Comparison of ENCODE assay signal across 9 cellular contexts in the genomic region with DNA sequence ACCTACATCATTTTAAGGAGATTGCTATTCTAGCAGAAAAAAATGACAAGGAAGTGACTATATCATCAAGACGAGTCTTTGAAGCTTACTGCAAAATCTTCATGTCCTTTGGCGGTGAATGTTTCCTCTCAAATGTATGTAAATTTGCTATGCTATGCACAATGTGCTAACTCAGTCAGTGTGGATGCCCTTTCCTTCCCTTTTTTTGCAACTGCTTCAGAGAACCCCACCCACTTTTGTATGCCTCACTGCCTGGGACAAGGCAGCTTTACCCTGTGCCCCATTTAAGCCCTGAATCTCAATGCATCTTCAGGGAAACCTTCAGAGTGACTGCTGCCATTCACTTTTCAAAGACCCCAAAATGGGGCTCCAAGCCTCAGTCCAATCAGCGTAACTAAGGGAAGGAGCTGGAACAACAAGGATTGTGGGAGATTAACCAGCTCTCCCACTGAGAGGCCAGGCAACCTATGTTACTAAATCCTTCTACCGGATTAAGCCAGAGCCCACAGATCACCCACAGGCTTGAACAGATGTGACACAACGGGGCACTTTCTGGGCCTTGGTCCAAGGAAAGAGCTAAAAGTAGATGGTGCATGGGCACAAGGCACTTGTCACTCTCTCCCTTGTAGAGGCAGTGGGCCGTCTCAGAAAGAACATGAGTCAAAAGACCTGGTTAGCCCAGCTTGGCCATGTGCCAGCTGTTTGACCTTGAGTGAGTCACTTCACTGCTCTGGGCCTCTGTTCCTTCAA.
DNase-seq lines count a peak whose midpoint lies in the region; ATAC-seq and TF ChIP-seq lines count a peak whose summit lies in the region.
"Had no signal": no experiment of that assay in that cellular context is flagged by ENCODE, and none has a peak within 500 bp of the region (broad histone marks: within the 10 kb centered on the region; RNA-seq: fewer than 3 reads in every experiment).

No MANE protein-coding gene starts in this region.

- no peaks in the 10 kb centered on the region for H3K9me3 Mint-ChIP-seq in activated CD4-positive, alpha-beta T cell treated with anti-CD3 and anti-CD28 coated beads, Interleukin-2, amount 10 ng/mL, durations not matched to agents 7 days and 5 days

- H3K27me3 Mint-ChIP-seq in activated CD4-positive, alpha-beta T cell treated with anti-CD3 and anti-CD28 coated beads, Interleukin-2, amount 10 ng/mL, durations not matched to agents 7 days and 5 days: no peaks in the 10 kb centered on the region

- no peak for TF ChIP-seq POLR2A in Peyer's patch (IDR thresholded peaks at IDR 0.05)
- TF ChIP-seq POLR2A in gastrocnemius medialis (IDR thresholded peaks at IDR 0.05): no peak

- H3K27ac Mint-ChIP-seq in activated CD4-positive, alpha-beta T cell treated with anti-CD3 and anti-CD28 coated beads, Interleukin-2, amount 10 ng/mL, durations not matched to agents 7 days and 5 days: no peak overlapping the region

- no peaks in the 10 kb centered on the region for H3K36me3 Mint-ChIP-seq in activated CD4-positive, alpha-beta T cell treated with anti-CD3 and anti-CD28 coated beads, Interleukin-2, amount 10 ng/mL, durations not matched to agents 7 days and 5 days (ENCODE audit: low read depth)

- no peak overlapping the region for H3K27ac ChIP-seq in HEK293 (ENCODE audit: extremely low read depth, low read depth, low read length)
- peak overlapping the region in 1 of 4 donors; percentile 61 for H3K27ac ChIP-seq in Peyer's patch
- peak overlapping the region; percentile 34 to 50 (median 49) for H3K27ac ChIP-seq in gastrocnemius medialis

- no peaks in the 10 kb centered on the region for H3K9me3 ChIP-seq in HEK293 (ENCODE audit: control insufficient read depth, insufficient read depth, low read depth, low read length)
- no peaks in the 10 kb centered on the region for H3K9me3 ChIP-seq in Peyer's patch
- H3K9me3 ChIP-seq in gastrocnemius medialis: no peaks in the 10 kb centered on the region

- no peak overlapping the region for H3K4me3 ChIP-seq in HEK293 (ENCODE audit: low read depth, low read length)
- H3K4me3 ChIP-seq in Peyer's patch: no peak overlapping the region
- no peak overlapping the region for H3K4me3 ChIP-seq in fibroblast of villous mesenchyme (ENCODE audit: low read depth, low read length)
- H3K4me3 ChIP-seq in gastrocnemius medialis: no peak overlapping the region

- CTCF ChIA-PET in HEK293 (lab: Yijun Ruan, JAX): no interaction called here
- CTCF ChIA-PET in activated CD4-positive, alpha-beta T cell treated with anti-CD3 and anti-CD28 coated beads, Interleukin-2, amount 10 ng/mL, durations not matched to agents 7 days and 5 days (lab: Charles Lee): no interaction called here

- intact Hi-C loops in gastrocnemius medialis (cut with DNase I; ENCODE audit: low total_unique reads): loop anchor here (5.0 kb wide), 1 partner anchor 147 kb away; no protein-coding TSS in a partner anchor

- no peaks in the 10 kb centered on the region for H3K36me3 ChIP-seq in HEK293 (ENCODE audit: control insufficient read depth in 2 of 2, insufficient read depth in 1 of 2, low read length in 2 of 2)
- H3K36me3 ChIP-seq in Peyer's patch: no peaks in the 10 kb centered on the region
- no peaks in the 10 kb centered on the region for H3K36me3 ChIP-seq in gastrocnemius medialis

- POLR2A ChIA-PET in HEK293 (lab: Yijun Ruan, JAX): interaction anchor here (0.9 kb wide), 1 partner anchor 10 kb away, joined by 3 read pairs; no protein-coding TSS in a partner anchor
- POLR2A ChIA-PET in activated CD4-positive, alpha-beta T cell treated with anti-CD3 and anti-CD28 coated beads, Interleukin-2, amount 10 ng/mL, durations not matched to agents 7 days and 5 days (lab: Charles Lee): no interaction called here

- H3K4me3 Mint-ChIP-seq in activated CD4-positive, alpha-beta T cell treated with anti-CD3 and anti-CD28 coated beads, Interleukin-2, amount 10 ng/mL, durations not matched to agents 7 days and 5 days: no peak overlapping the region

- H3K4me1 Mint-ChIP-seq in activated CD4-positive, alpha-beta T cell treated with anti-CD3 and anti-CD28 coated beads, Interleukin-2, amount 10 ng/mL, durations not matched to agents 7 days and 5 days: no peaks in the 10 kb centered on the region

- H3K27me3 ChIP-seq in Peyer's patch (no peaks in the 10 kb centered on the region), gastrocnemius medialis (no peaks in the 10 kb centered on the region)

- in situ Hi-C loops in gastrocnemius medialis (cut with MboI; ENCODE audit: low sequenced_read_pairs in 4 of 4): no loop called here

- TF ChIP-seq CTCF in HEK293 (tag by site-specific recombination; IDR thresholded peaks at IDR 0.05) (no peak), Peyer's patch (IDR thresholded peaks at IDR 0.05) (no peak), fibroblast of villous mesenchyme (IDR thresholded peaks at IDR 0.05; ENCODE audit: insufficient read depth, low read depth, low read length) (no peak), gastrocnemius medialis (IDR thresholded peaks at IDR 0.05 in 4 of 5, conservative IDR thresholded peaks at IDR 0.05 in 1 of 5) (no peak)

- peak; percentile 91 to 98 for ATAC-seq in gastrocnemius medialis
- no peak for ATAC-seq in GM21423 (IDR thresholded peaks at IDR 0.05; ENCODE audit: unreplicated experiment)

- DNase-seq in Peyer's patch (peak in 2 of 3 donors; percentile 63 to 70), fibroblast of villous mesenchyme (ENCODE audit: low read depth) (peak; percentile 23), gastrocnemius medialis (peak; percentile 74 to 92), SIG-M5 treated with dmso at 0.1 percent for 504 hours (lab: John Stamatoyannopoulos, UW; ENCODE audit: unreplicated experiment) (no peak), NCI-H526 (lab: John Stamatoyannopoulos, UW) (no peak)
- no peak for DNase-seq in activated CD4-positive, alpha-beta T cell treated with anti-CD3 and anti-CD28 coated beads, Interleukin-2, amount 10 ng/mL, durations not matched to agents 7 days and 5 days
- DNase-seq: stimulated activated CD4-positive, alpha-beta T cell treated with anti-CD3 and anti-CD28 coated beads, Interleukin-12 subunit alpha, Interleukin-12 subunit beta, amount 100 ng/mL, for 4 hours had no signal

- no peaks in the 10 kb centered on the region; the same call in 1 of the 2 replicates for H3K4me1 ChIP-seq in HEK293 (ENCODE audit: control insufficient read depth, insufficient read depth, low read length)
- H3K4me1 ChIP-seq in Peyer's patch: peaks cover 0 to 5% (median 2%) of the 10 kb centered on the region in 4 donors
- H3K4me1 ChIP-seq in gastrocnemius medialis: peaks cover 5 to 9% of the 10 kb centered on the region in 2 donors

TF ChIP-seq in HEK293, 187 proteins besides CTCF, POLR2A, EP300 and RAD21 (continues in another document):
- TF ChIP-seq, protein P1, sequence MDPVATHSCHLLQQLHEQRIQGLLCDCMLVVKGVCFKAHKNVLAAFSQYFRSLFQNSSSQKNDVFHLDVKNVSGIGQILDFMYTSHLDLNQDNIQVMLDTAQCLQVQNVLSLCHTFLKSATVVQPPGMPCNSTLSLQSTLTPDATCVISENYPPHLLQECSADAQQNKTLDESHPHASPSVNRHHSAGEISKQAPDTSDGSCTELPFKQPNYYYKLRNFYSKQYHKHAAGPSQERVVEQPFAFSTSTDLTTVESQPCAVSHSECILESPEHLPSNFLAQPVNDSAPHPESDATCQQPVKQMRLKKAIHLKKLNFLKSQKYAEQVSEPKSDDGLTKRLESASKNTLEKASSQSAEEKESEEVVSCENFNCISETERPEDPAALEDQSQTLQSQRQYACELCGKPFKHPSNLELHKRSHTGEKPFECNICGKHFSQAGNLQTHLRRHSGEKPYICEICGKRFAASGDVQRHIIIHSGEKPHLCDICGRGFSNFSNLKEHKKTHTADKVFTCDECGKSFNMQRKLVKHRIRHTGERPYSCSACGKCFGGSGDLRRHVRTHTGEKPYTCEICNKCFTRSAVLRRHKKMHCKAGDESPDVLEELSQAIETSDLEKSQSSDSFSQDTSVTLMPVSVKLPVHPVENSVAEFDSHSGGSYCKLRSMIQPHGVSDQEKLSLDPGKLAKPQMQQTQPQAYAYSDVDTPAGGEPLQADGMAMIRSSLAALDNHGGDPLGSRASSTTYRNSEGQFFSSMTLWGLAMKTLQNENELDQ (tag by site-specific recombination; IDR thresholded peaks at IDR 0.05; ENCODE audit: low read depth): no peak
- TF ChIP-seq ZBTB1 (tag by site-specific recombination; IDR thresholded peaks at IDR 0.05) (no peak), ZNF837 (tag by site-specific recombination; IDR thresholded peaks at IDR 0.05) (no peak)
- TF ChIP-seq, protein P2, sequence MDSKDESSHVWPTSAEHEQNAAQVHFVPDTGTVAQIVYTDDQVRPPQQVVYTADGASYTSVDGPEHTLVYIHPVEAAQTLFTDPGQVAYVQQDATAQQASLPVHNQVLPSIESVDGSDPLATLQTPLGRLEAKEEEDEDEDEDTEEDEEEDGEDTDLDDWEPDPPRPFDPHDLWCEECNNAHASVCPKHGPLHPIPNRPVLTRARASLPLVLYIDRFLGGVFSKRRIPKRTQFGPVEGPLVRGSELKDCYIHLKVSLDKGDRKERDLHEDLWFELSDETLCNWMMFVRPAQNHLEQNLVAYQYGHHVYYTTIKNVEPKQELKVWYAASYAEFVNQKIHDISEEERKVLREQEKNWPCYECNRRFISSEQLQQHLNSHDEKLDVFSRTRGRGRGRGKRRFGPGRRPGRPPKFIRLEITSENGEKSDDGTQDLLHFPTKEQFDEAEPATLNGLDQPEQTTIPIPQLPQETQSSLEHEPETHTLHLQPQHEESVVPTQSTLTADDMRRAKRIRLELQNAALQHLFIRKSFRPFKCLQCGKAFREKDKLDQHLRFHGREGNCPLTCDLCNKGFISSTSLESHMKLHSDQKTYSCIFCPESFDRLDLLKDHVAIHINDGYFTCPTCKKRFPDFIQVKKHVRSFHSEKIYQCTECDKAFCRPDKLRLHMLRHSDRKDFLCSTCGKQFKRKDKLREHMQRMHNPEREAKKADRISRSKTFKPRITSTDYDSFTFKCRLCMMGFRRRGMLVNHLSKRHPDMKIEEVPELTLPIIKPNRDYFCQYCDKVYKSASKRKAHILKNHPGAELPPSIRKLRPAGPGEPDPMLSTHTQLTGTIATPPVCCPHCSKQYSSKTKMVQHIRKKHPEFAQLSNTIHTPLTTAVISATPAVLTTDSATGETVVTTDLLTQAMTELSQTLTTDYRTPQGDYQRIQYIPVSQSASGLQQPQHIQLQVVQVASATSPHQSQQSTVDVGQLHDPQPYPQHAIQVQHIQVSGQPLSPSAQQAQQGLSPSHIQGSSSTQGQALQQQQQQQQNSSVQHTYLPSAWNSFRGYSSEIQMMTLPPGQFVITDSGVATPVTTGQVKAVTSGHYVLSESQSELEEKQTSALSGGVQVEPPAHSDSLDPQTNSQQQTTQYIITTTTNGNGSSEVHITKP (tag by site-specific recombination; IDR thresholded peaks at IDR 0.05): 0 out of 2 replicates have a peak, but pooled peaks have one; percentile 29

Comparison
In these comparisons a context has a peak if more than half of its experiments do, and no peak if none do; other contexts are left out.
1. DNase-seq: peak in Peyer's patch (2 of 3), fibroblast of villous mesenchyme (single experiment) and gastrocnemius medialis (2 of 2); none in SIG-M5 treated with dmso at 0.1 percent for 504 hours (single experiment), activated CD4-positive, alpha-beta T cell treated with anti-CD3 and anti-CD28 coated beads, Interleukin-2, amount 10 ng/mL, durations not matched to agents 7 days and 5 days (single experiment) and NCI-H526 (0 of 2).